In genomic region chr20:51427625-51428291, GRCh38 we compare ENCODE assay signal across 16 cellular contexts.
DNase-seq lines count a peak whose midpoint lies in the region; ATAC-seq, FAIRE-seq and TF ChIP-seq lines count a peak whose summit lies in the region.
"Had no signal": no experiment of that assay in that cellular context is flagged by ENCODE, and none has a peak within 500 bp of the region (broad histone marks: within the 10 kb centered on the region; RNA-seq: fewer than 3 reads in every experiment).

No MANE protein-coding gene starts in this region.

- peaks cover 94% of the 10 kb centered on the region for H3K36me3 Mint-ChIP-seq in activated T-cell treated with anti-CD3 and anti-CD28 coated beads, Interleukin-2, amount 50 U/mL, for 24 hours (ENCODE audit: low read depth)
- peaks cover 55% of the 10 kb centered on the region for H3K36me3 Mint-ChIP-seq in activated CD8-positive, alpha-beta T cell treated with anti-CD3 and anti-CD28 coated beads for 36 hours (ENCODE audit: low read depth)
- H3K36me3 Mint-ChIP-seq in stimulated activated memory B cell treated with anti-CD40 and anti-IgM and Interleukin-4, amounts not matched to agents 10 μg/mL and 1 μg/mL and 100 μg/mL, for 72 hours, result peaks cover 66% of the 10 kb centered on the region

- TF ChIP-seq CTCF in activated CD8-positive, alpha-beta T cell treated with anti-CD3 and anti-CD28 coated beads for 36 hours (IDR thresholded peaks at IDR 0.05), result no peak

- peak overlapping the region in 1 of 2 experiments; percentile 73 for H3K14ac ChIP-seq in mesenchymal stem cell (ENCODE audit: low read length in 2 of 2)

- no peak overlapping the region for H4K8ac ChIP-seq in mesenchymal stem cell (ENCODE audit: low read length)

- H3K9ac ChIP-seq in mesenchymal stem cell (ENCODE audit: low read length), result no peak overlapping the region
- H3K9ac ChIP-seq: KMS-11 had no signal

- H3K23ac ChIP-seq in mesenchymal stem cell (ENCODE audit: low read length in 2 of 2), result no peak overlapping the region

- H3K4me1 ChIP-seq in mesenchymal stem cell (ENCODE audit: control insufficient read depth, insufficient read depth, low read depth, low read length), result peaks cover 6% of the 10 kb centered on the region

- 92% methylated on average over 14 of the region's 15 CpGs for WGBS in mesenchymal stem cell

- POLR2A ChIA-PET in activated CD8-positive, alpha-beta T cell treated with anti-CD3 and anti-CD28 coated beads for 36 hours (lab: Charles Lee), result no interaction called here

- no peaks in the 10 kb centered on the region for H3K79me1 ChIP-seq in mesenchymal stem cell (replicated peaks; ENCODE audit: low read length, poor library complexity, severe bottlenecking)

- CTCF ChIA-PET in activated CD8-positive, alpha-beta T cell treated with anti-CD3 and anti-CD28 coated beads for 36 hours (lab: Charles Lee), result no interaction called here

- no peak overlapping the region for H3K4me2 ChIP-seq in mesenchymal stem cell (ENCODE audit: low read length, poor library complexity, severe bottlenecking)
- H3K4me2 ChIP-seq: KMS-11 had no signal

- H3K27me3 ChIP-seq in mesenchymal stem cell (ENCODE audit: control insufficient read depth in 1 of 2, insufficient read depth in 1 of 2, low read length in 2 of 2), result peaks cover 22 to 40% of the 10 kb centered on the region in 2 experiments
- H3K27me3 ChIP-seq: testis had no signal

- H3K27me3 Mint-ChIP-seq in activated T-cell treated with anti-CD3 and anti-CD28 coated beads, Interleukin-2, amount 50 U/mL, for 24 hours, result no peaks in the 10 kb centered on the region
- H3K27me3 Mint-ChIP-seq in activated CD8-positive, alpha-beta T cell treated with anti-CD3 and anti-CD28 coated beads for 36 hours, result no peaks in the 10 kb centered on the region
- no peaks in the 10 kb centered on the region for H3K27me3 Mint-ChIP-seq in stimulated activated memory B cell treated with anti-CD40 and anti-IgM and Interleukin-4, amounts not matched to agents 10 μg/mL and 1 μg/mL and 100 μg/mL, for 72 hours

- no peak for DNase-seq in activated T-cell treated with anti-CD3 and anti-CD28 coated beads, Interleukin-2, amount 50 U/mL, for 24 hours
- no peak for DNase-seq in activated T-cell treated with anti-CD3 and anti-CD28 coated beads, Interleukin-2, amount 50 U/mL, for 48 hours
- DNase-seq in activated CD8-positive, alpha-beta T cell treated with anti-CD3 and anti-CD28 coated beads for 36 hours, result no peak
- no peak for DNase-seq in mesenchymal stem cell
- no peak for DNase-seq in UCSD-AML1 (lab: John Stamatoyannopoulos, UW; ENCODE audit: unreplicated experiment)
- no peak for DNase-seq in H54 (ENCODE audit: insufficient read length, low spot score)
- DNase-seq in posterior cingulate gyrus, result no peak
- DNase-seq: activated CD4-positive, CD25-positive, alpha-beta regulatory T cell; activated effector memory CD4-positive, alpha-beta T cell treated with anti-CD3 and anti-CD28 coated beads, Interleukin-2, amount 50 U/mL, for 16 hours; DMS 273 treated with DMSO at 0.1 percent for 48 hours; NCI-H1436; PC-3 had no signal

- no peak overlapping the region for H3K4me3 ChIP-seq in mesenchymal stem cell (ENCODE audit: insufficient read depth in 1 of 2, low read depth in 1 of 2, low read length in 2 of 2)
- H3K4me3 ChIP-seq: testis had no signal

- no peak overlapping the region for H2BK5ac ChIP-seq in mesenchymal stem cell (ENCODE audit: low read depth, low read length, poor library complexity, severe bottlenecking)

- peak overlapping the region; percentile 65 for H4K91ac ChIP-seq in mesenchymal stem cell (ENCODE audit: low read length)

- no peak overlapping the region for H2AFZ ChIP-seq in mesenchymal stem cell (ENCODE audit: low read depth, low read length)

- no peak for ATAC-seq in activated CD8-positive, alpha-beta T cell treated with anti-CD3 and anti-CD28 coated beads for 36 hours
- no peak for ATAC-seq in stimulated activated memory B cell treated with anti-CD40 and anti-IgM and Interleukin-4, amounts not matched to agents 10 μg/mL and 1 μg/mL and 100 μg/mL, for 72 hours
- ATAC-seq: PC-3 had no signal

- H3K27ac ChIP-seq in mesenchymal stem cell (ENCODE audit: low read length, poor library complexity, severe bottlenecking), result no peak overlapping the region
- H3K27ac ChIP-seq: KMS-11, neutrophil, testis had no signal

- no peak for FAIRE-seq in H54 (lab: Jason Lieb, UNC)

- peak overlapping the region; percentile 40 to 83 for H3K18ac ChIP-seq in mesenchymal stem cell (ENCODE audit: low read depth in 1 of 2, low read length in 2 of 2)

- no peaks in the 10 kb centered on the region for H3K9me3 Mint-ChIP-seq in activated T-cell treated with anti-CD3 and anti-CD28 coated beads, Interleukin-2, amount 50 U/mL, for 24 hours
- H3K9me3 Mint-ChIP-seq in activated CD8-positive, alpha-beta T cell treated with anti-CD3 and anti-CD28 coated beads for 36 hours, result no peaks in the 10 kb centered on the region
- no peaks in the 10 kb centered on the region for H3K9me3 Mint-ChIP-seq in stimulated activated memory B cell treated with anti-CD40 and anti-IgM and Interleukin-4, amounts not matched to agents 10 μg/mL and 1 μg/mL and 100 μg/mL, for 72 hours

- intact Hi-C loops in activated CD8-positive, alpha-beta T cell treated with anti-CD3 and anti-CD28 coated beads for 36 hours (cut with micrococcal nuclease), result no loop called here
- intact Hi-C loops in posterior cingulate gyrus (cut with DNase I), result no loop called here

- H3K4ac ChIP-seq in mesenchymal stem cell (ENCODE audit: low read depth in 1 of 2, low read length in 2 of 2), result peak overlapping the region in 1 of 2 experiments; percentile 60

- H2BK120ac ChIP-seq in mesenchymal stem cell (ENCODE audit: low read depth, low read length), result peak overlapping the region; percentile 39

- H2AK5ac ChIP-seq in mesenchymal stem cell (ENCODE audit: low read length, severe bottlenecking), result no peak overlapping the region

- H3K36me3 ChIP-seq in mesenchymal stem cell (ENCODE audit: control insufficient read depth in 1 of 2, insufficient read depth in 2 of 2, low read depth in 1 of 2, low read length in 2 of 2), result no peaks in the 10 kb centered on the region
- H3K36me3 ChIP-seq: neutrophil had no signal

- no peak overlapping the region for H3K4me3 Mint-ChIP-seq in activated T-cell treated with anti-CD3 and anti-CD28 coated beads, Interleukin-2, amount 50 U/mL, for 24 hours
- H3K4me3 Mint-ChIP-seq in activated CD8-positive, alpha-beta T cell treated with anti-CD3 and anti-CD28 coated beads for 36 hours, result no peak overlapping the region
- H3K4me3 Mint-ChIP-seq in stimulated activated memory B cell treated with anti-CD40 and anti-IgM and Interleukin-4, amounts not matched to agents 10 μg/mL and 1 μg/mL and 100 μg/mL, for 72 hours, result no peak overlapping the region

- peaks cover 90% of the 10 kb centered on the region for H3K4me1 Mint-ChIP-seq in activated T-cell treated with anti-CD3 and anti-CD28 coated beads, Interleukin-2, amount 50 U/mL, for 24 hours (ENCODE audit: low read depth)
- H3K4me1 Mint-ChIP-seq in activated CD8-positive, alpha-beta T cell treated with anti-CD3 and anti-CD28 coated beads for 36 hours (ENCODE audit: low read depth), result peaks cover 72% of the 10 kb centered on the region
- peaks cover 82% of the 10 kb centered on the region for H3K4me1 Mint-ChIP-seq in stimulated activated memory B cell treated with anti-CD40 and anti-IgM and Interleukin-4, amounts not matched to agents 10 μg/mL and 1 μg/mL and 100 μg/mL, for 72 hours

- H3K27ac Mint-ChIP-seq in activated T-cell treated with anti-CD3 and anti-CD28 coated beads, Interleukin-2, amount 50 U/mL, for 24 hours, result peak overlapping the region; percentile 90
- peak overlapping the region; percentile 11 for H3K27ac Mint-ChIP-seq in activated CD8-positive, alpha-beta T cell treated with anti-CD3 and anti-CD28 coated beads for 36 hours
- peak overlapping the region; percentile 95 for H3K27ac Mint-ChIP-seq in stimulated activated memory B cell treated with anti-CD40 and anti-IgM and Interleukin-4, amounts not matched to agents 10 μg/mL and 1 μg/mL and 100 μg/mL, for 72 hours

- H2BK12ac ChIP-seq in mesenchymal stem cell (ENCODE audit: low read length in 2 of 2), result peak overlapping the region; percentile 7 to 83

- H2BK15ac ChIP-seq in mesenchymal stem cell (ENCODE audit: low read depth, poor library complexity, severe bottlenecking), result peak overlapping the region; percentile 31

- no peak for TF ChIP-seq POLR2A in H54 (IDR thresholded peaks at IDR 0.05; ENCODE audit: low read depth, low read length)

- H3K9me3 ChIP-seq in mesenchymal stem cell (ENCODE audit: control insufficient read depth, low read length), result no peaks in the 10 kb centered on the region
- H3K9me3 ChIP-seq: neutrophil, testis had no signal

Comparison
In these comparisons a context has a peak if more than half of its experiments do, and no peak if none do; other contexts are left out.
1. H3K27ac Mint-ChIP-seq: peak in every context shown above with its lines; median percentile 95 in stimulated activated memory B cell treated with anti-CD40 and anti-IgM and Interleukin-4, amounts not matched to agents 10 μg/mL and 1 μg/mL and 100 μg/mL, for 72 hours; 90 in activated T-cell treated with anti-CD3 and anti-CD28 coated beads, Interleukin-2, amount 50 U/mL, for 24 hours; 11 in activated CD8-positive, alpha-beta T cell treated with anti-CD3 and anti-CD28 coated beads for 36 hours.